In genomic region chr6:159951772-159952171, GRCh38 we compare ENCODE assay signal across 18 cellular contexts. TPM values are rescaled to one million over a fixed set of nuclear protein-coding genes. Genes with fewer than 3 reads are reported as not detected.
DNase-seq lines count a peak whose midpoint lies in the region; ATAC-seq and TF ChIP-seq lines count a peak whose summit lies in the region.
"Had no signal": no experiment of that assay in that cellular context is flagged by ENCODE, and none has a peak within 500 bp of the region (broad histone marks: within the 10 kb centered on the region; RNA-seq: fewer than 3 reads in every experiment).

No MANE protein-coding gene starts in this region.

- no peaks in the 10 kb centered on the region for H3F3A ChIP-seq in GM23248 (ENCODE audit: insufficient read depth)

- intact Hi-C loops in left cardiac atrium (cut with DNase I): no loop called here
- intact Hi-C loops in Right ventricle myocardium superior (cut with DNase I): no loop called here
- intact Hi-C loops in dendritic cell treated with granulocyte-macrophage colony-stimulating factor and Interleukin-4, amounts not matched to agents 40 ng/mL and 50 ng/mL, for 4 days (cut with micrococcal nuclease): loop anchor here (5.0 kb wide), 1 partner anchor 41 kb away; no protein-coding TSS in a partner anchor
- intact Hi-C loops in lower lobe of right lung (cut with DNase I): no loop called here

- H3K79me2 ChIP-seq in GM23248 (ENCODE audit: insufficient read depth): no peaks in the 10 kb centered on the region

- in situ Hi-C loops in GM23248 (cut with MboI): no loop called here

- TF ChIP-seq EP300 in upper lobe of left lung (IDR thresholded peaks at IDR 0.05): no peak

- H3K4me3 ChIP-seq in lower lobe of right lung (no peak overlapping the region), upper lobe of left lung (no peak overlapping the region), GM23248 (no peak overlapping the region)
- H3K4me3 ChIP-seq: Peyer's patch had no signal

- peak overlapping the region; percentile 66 for H3K27ac Mint-ChIP-seq in dendritic cell treated with granulocyte-macrophage colony-stimulating factor and Interleukin-4, amounts not matched to agents 40 ng/mL and 50 ng/mL, for 4 days
- H3K27ac Mint-ChIP-seq: IgD-negative memory B cell had no signal

- H3K4me1 ChIP-seq in lower lobe of right lung (peaks cover 32% of the 10 kb centered on the region), upper lobe of left lung (peaks cover 27 to 37% (median 29%) of the 10 kb centered on the region in 4 donors), GM23248 (ENCODE audit: insufficient read depth) (no peaks in the 10 kb centered on the region)
- H3K4me1 ChIP-seq: Caco-2, Peyer's patch had no signal

- H3K9me3 Mint-ChIP-seq in dendritic cell treated with granulocyte-macrophage colony-stimulating factor and Interleukin-4, amounts not matched to agents 40 ng/mL and 50 ng/mL, for 4 days: peaks cover 10% of the 10 kb centered on the region
- H3K9me3 Mint-ChIP-seq: CD4-positive, CD25-positive, alpha-beta regulatory T cell; H9; IgD-negative memory B cell had no signal

- no peaks in the 10 kb centered on the region for H3K27me3 ChIP-seq in lower lobe of right lung (ENCODE audit: low read depth)
- no peaks in the 10 kb centered on the region for H3K27me3 ChIP-seq in upper lobe of left lung
- H3K27me3 ChIP-seq in GM23248 (replicated peaks; ENCODE audit: insufficient read depth): peaks cover 4% of the 10 kb centered on the region; the same call in 1 of the 2 replicates
- H3K27me3 ChIP-seq: Peyer's patch had no signal

- no peaks in the 10 kb centered on the region for H3K36me3 ChIP-seq in lower lobe of right lung
- H3K36me3 ChIP-seq in upper lobe of left lung: no peaks in the 10 kb centered on the region
- H3K36me3 ChIP-seq in GM23248 (ENCODE audit: low read depth): no peaks in the 10 kb centered on the region
- H3K36me3 ChIP-seq: Peyer's patch had no signal

- H3K27me3 Mint-ChIP-seq in dendritic cell treated with granulocyte-macrophage colony-stimulating factor and Interleukin-4, amounts not matched to agents 40 ng/mL and 50 ng/mL, for 4 days: peaks cover 3% of the 10 kb centered on the region

- no peak for TF ChIP-seq POLR2A in upper lobe of left lung (IDR thresholded peaks at IDR 0.05)

- peak overlapping the region; percentile 67 for H3K27ac ChIP-seq in lower lobe of right lung
- peak overlapping the region; percentile 49 to 86 (median 78) for H3K27ac ChIP-seq in upper lobe of left lung
- no peak overlapping the region for H3K27ac ChIP-seq in GM23248
- H3K27ac ChIP-seq: Peyer's patch had no signal

- no peaks in the 10 kb centered on the region for H3K9me2 ChIP-seq in GM23248 (ENCODE audit: insufficient read depth)

- peaks cover 46% of the 10 kb centered on the region for H3K4me1 Mint-ChIP-seq in dendritic cell treated with granulocyte-macrophage colony-stimulating factor and Interleukin-4, amounts not matched to agents 40 ng/mL and 50 ng/mL, for 4 days (ENCODE audit: low read depth)
- H3K4me1 Mint-ChIP-seq: CD4-positive, CD25-positive, alpha-beta regulatory T cell had no signal

- no peak overlapping the region for H2AFZ ChIP-seq in GM23248

- DNase-seq in left cardiac atrium (no peak), Right ventricle myocardium superior (no peak), lower lobe of right lung (no peak), upper lobe of left lung (no peak), GM23248 (no peak), NCI-H82 treated with DMSO at 0.1 percent for 48 hours (lab: John Stamatoyannopoulos, UW; ENCODE audit: unreplicated experiment) (no peak), DMS153 (lab: John Stamatoyannopoulos, UW) (no peak)
- DNase-seq: Caco-2; CD4-positive, CD25-positive, alpha-beta regulatory T cell; DMS53; H9; NCI-H1105; NCI-H1694; NCI-H524; Peyer's patch; SHP77 treated with DMSO at 0.1 percent for 48 hours had no signal

- H3K4me2 ChIP-seq in GM23248 (ENCODE audit: unreplicated experiment): no peak overlapping the region

- no peaks in the 10 kb centered on the region for H4K20me1 ChIP-seq in GM23248 (ENCODE audit: insufficient read depth)

- H3K9me3 ChIP-seq in lower lobe of right lung (no peaks in the 10 kb centered on the region), upper lobe of left lung (no peaks in the 10 kb centered on the region), GM23248 (ENCODE audit: low read depth) (no peaks in the 10 kb centered on the region)
- H3K9me3 ChIP-seq: Caco-2, Peyer's patch had no signal

- WGBS in upper lobe of left lung, 2 donors: 41 to 64% methylated on average over 7 of the region's 7 CpGs
- WGBS in GM23248 (ENCODE audit: low coverage in 1 of 2, low lambda C conversion rate in 2 of 2, missing lambda C conversion rate in 2 of 2), 2 experiments: 89 to 90% methylated on average over 6 to 7 of the region's 7 CpGs

- H3K4me3 Mint-ChIP-seq in dendritic cell treated with granulocyte-macrophage colony-stimulating factor and Interleukin-4, amounts not matched to agents 40 ng/mL and 50 ng/mL, for 4 days: no peak overlapping the region
- H3K4me3 Mint-ChIP-seq: CD4-positive, CD25-positive, alpha-beta regulatory T cell; H9; IgD-negative memory B cell had no signal

- no peak for TF ChIP-seq CTCF in lower lobe of right lung (IDR thresholded peaks at IDR 0.05)
- no peak for TF ChIP-seq CTCF in upper lobe of left lung (IDR thresholded peaks at IDR 0.05)

- H3K9ac ChIP-seq in GM23248: no peak overlapping the region

- ATAC-seq in left cardiac atrium (peak; percentile 24 to 46), Right ventricle myocardium superior (ENCODE audit: poor library complexity) (no peak), lower lobe of right lung (no peak), upper lobe of left lung (ENCODE audit: low FRiP score in 2 of 2) (no peak)

- peaks cover 5% of the 10 kb centered on the region for H3K36me3 Mint-ChIP-seq in dendritic cell treated with granulocyte-macrophage colony-stimulating factor and Interleukin-4, amounts not matched to agents 40 ng/mL and 50 ng/mL, for 4 days (ENCODE audit: low read depth)
- H3K36me3 Mint-ChIP-seq: CD4-positive, CD25-positive, alpha-beta regulatory T cell; IgD-negative memory B cell had no signal

RNA-seq across cellular contexts. Expression of gene IGF2R, which starts 17.1 kb away (rescaled TPM):
- 10 to 100 TPM; 50.1 to 56.2 TPM for total RNA-seq in left cardiac atrium
- 68.4 TPM for total RNA-seq in Right ventricle myocardium superior
- 156 TPM for total RNA-seq in lower lobe of right lung
- 100 to 1,000 TPM; 103 to 150 (median 128) TPM for total RNA-seq in upper lobe of left lung
- 30.9 TPM in 2 replicates for total RNA-seq in GM23248 (2014; rRNA removed; shearing (Covaris generic))
- 8.1 and 8.8 TPM in 2 replicates for polyA plus RNA-seq in GM23248 (2016; fragmentation: Nextera tagmentation; extraction: Ambion mirVana)

Comparison
In these comparisons a context has a peak if more than half of its experiments do, and no peak if none do; other contexts are left out.
1. ATAC-seq: peak in left cardiac atrium (2 of 2); none in Right ventricle myocardium superior (single experiment), lower lobe of right lung (0 of 2) and upper lobe of left lung (0 of 2).